7 cellular contexts compared by ENCODE assay signal in the genomic region with DNA sequence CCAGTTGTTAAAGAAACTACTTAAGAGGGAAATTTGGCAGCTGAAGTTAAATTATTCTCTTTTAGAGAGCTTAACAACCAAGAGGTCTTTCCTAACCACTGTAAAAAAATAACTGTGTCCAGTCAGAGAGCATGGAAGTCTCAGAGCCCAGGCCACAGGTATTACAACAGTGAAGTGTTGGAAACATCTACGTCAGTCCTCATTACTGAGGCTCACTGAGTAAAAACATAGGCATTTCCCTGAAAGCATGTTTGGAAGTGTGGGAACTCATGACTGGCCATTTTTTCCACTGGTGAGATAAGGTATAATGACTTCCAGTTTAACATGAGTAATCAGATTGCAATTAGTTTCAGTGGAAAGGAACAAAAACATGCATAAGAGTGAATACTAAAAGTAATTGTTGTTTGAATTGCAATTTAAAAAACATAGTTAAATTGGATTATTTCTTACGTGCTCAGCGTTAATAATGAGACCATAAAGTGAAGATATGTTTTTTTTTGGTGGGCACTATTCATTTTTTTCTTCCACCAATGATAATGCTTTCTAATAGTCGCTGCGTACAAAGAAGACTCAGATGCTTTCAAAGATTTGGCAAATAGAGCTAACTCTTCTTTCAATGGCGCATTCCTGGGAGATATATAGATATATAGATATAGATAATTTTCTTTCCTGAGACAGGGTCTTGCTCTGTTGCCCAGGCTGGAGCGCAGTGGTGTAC.
A peak's percentile ranks its signal among the peaks of the same experiment; 100 is the strongest.
DNase-seq lines count a peak whose midpoint lies in the region; ATAC-seq, FAIRE-seq and TF ChIP-seq lines count a peak whose summit lies in the region.

No MANE protein-coding gene starts in this region.

- no peak overlapping the region for H2AFZ ChIP-seq in MM.1S (ENCODE audit: low read length)

- peak; percentile 87 for FAIRE-seq in HTR-8/SVneo (lab: Jason Lieb, UNC)

- ATAC-seq in upper lobe of right lung, result peak; percentile 92

- H3K27me3 ChIP-seq in brain microvascular endothelial cell (replicated peaks) (no peaks in the 10 kb centered on the region), kidney epithelial cell (ENCODE audit: control insufficient read depth, insufficient read depth, low read length) (no peaks in the 10 kb centered on the region), upper lobe of right lung (no peaks in the 10 kb centered on the region), MM.1S (replicated peaks; ENCODE audit: insufficient read depth, low read length) (no peaks in the 10 kb centered on the region)

- in situ Hi-C loops in brain microvascular endothelial cell (cut with HindIII; ENCODE audit: low pct_ligation_motif_present, low sequenced_read_pairs), result no loop called here

- H3K9me3 ChIP-seq in upper lobe of right lung (no peaks in the 10 kb centered on the region), MM.1S (replicated peaks; ENCODE audit: insufficient read depth, low read length) (no peaks in the 10 kb centered on the region)

- TF ChIP-seq CTCF in brain microvascular endothelial cell (IDR thresholded peaks at IDR 0.05; ENCODE audit: low read depth, low read length, missing control alignments) (no peak), kidney epithelial cell (IDR thresholded peaks at IDR 0.05; ENCODE audit: insufficient read depth, low read length, poor library complexity, severe bottlenecking) (no peak), upper lobe of right lung (IDR thresholded peaks at IDR 0.05) (no peak), MM.1S (IDR thresholded peaks at IDR 0.05; ENCODE audit: low read length) (no peak)

- H3K9ac ChIP-seq in MM.1S (ENCODE audit: low read length), result no peak overlapping the region

- no peaks in the 10 kb centered on the region for H4K20me1 ChIP-seq in MM.1S (ENCODE audit: insufficient read depth, low read length)

- no peaks in the 10 kb centered on the region for H3K79me2 ChIP-seq in MM.1S (ENCODE audit: low read length)

- H3K27ac ChIP-seq in brain microvascular endothelial cell (peak overlapping the region; percentile 99), upper lobe of right lung (peak overlapping the region; percentile 73), MM.1S (ENCODE audit: low read length) (no peak overlapping the region)

- DNase-seq in HTR-8/SVneo (ENCODE audit: insufficient read length, low spot score), result peak; percentile 80
- peak; percentile 98 for DNase-seq in brain microvascular endothelial cell
- DNase-seq in kidney epithelial cell (ENCODE audit: low read depth), result peak; percentile 99
- DNase-seq in upper lobe of right lung, result no peak
- no peak for DNase-seq in MM.1S
- no peak for DNase-seq in retina
- DNase-seq in NCI-H2107 (lab: John Stamatoyannopoulos, UW), result no peak

- H3K9me2 ChIP-seq in MM.1S (replicated peaks; ENCODE audit: insufficient read depth, low read length), result no peaks in the 10 kb centered on the region

- H3F3A ChIP-seq in MM.1S (ENCODE audit: insufficient read depth, low read length), result no peaks in the 10 kb centered on the region

- intact Hi-C loops in upper lobe of right lung (cut with DNase I), result no loop called here

- H3K4me2 ChIP-seq in MM.1S (ENCODE audit: low read depth, low read length), result no peak overlapping the region

- no peak overlapping the region for H3K4me3 ChIP-seq in brain microvascular endothelial cell (ENCODE audit: low read depth, low read length)
- no peak overlapping the region for H3K4me3 ChIP-seq in kidney epithelial cell (ENCODE audit: low read depth, low read length)
- H3K4me3 ChIP-seq in upper lobe of right lung, result no peak overlapping the region
- H3K4me3 ChIP-seq in MM.1S (ENCODE audit: low read length), result no peak overlapping the region

- H3K36me3 ChIP-seq in brain microvascular endothelial cell (replicated peaks) (no peaks in the 10 kb centered on the region), kidney epithelial cell (ENCODE audit: control insufficient read depth, insufficient read depth, low read length) (no peaks in the 10 kb centered on the region), upper lobe of right lung (no peaks in the 10 kb centered on the region), MM.1S (replicated peaks; ENCODE audit: insufficient read depth, low read length) (no peaks in the 10 kb centered on the region)

- H3K4me1 ChIP-seq in upper lobe of right lung (peaks cover 15% of the 10 kb centered on the region), MM.1S (ENCODE audit: low read length) (no peaks in the 10 kb centered on the region)

Comparison
In these comparisons a context has a peak if more than half of its experiments do, and no peak if none do; other contexts are left out.
1. DNase-seq: peak in HTR-8/SVneo (single experiment), brain microvascular endothelial cell (single experiment) and kidney epithelial cell (single experiment); none in upper lobe of right lung (single experiment), MM.1S (single experiment), retina (single experiment) and NCI-H2107 (single experiment).